In the genomic region with DNA sequence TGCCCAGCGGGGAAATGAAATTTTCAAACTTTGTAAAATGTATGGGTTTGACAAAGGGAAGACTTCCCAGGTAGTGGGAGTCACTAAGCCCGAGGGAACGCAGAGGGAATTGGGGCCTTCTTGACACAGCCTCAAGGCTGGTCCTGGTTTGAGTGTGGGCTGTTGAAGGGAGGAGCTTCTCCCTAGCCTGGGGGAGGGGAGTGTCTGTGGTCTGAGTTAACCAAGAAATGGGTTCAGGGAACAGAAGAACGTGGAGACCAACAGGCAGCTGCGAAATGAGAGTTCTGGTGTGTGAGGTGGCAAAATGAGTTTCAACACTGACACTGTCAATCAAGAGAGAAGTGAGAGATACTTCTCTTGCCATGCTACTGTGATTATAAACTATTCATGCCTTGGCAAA, we compare ENCODE assay signal across 13 cellular contexts. TPM values are rescaled to one million over a fixed set of nuclear protein-coding genes. Genes with fewer than 3 reads are reported as not detected.
"Had no signal": no experiment of that assay in that cellular context is flagged by ENCODE, and none has a peak within 500 bp of the region (broad histone marks: within the 10 kb centered on the region; RNA-seq: fewer than 3 reads in every experiment).

No MANE protein-coding gene starts in this region.

- H3K4me3 ChIP-seq: heart left ventricle, mucosa of descending colon, smooth muscle cell, suprapubic skin, thyroid gland had no signal

- H3K4me2 ChIP-seq: smooth muscle cell had no signal

- H3K4me1 Mint-ChIP-seq: naive thymus-derived CD8-positive, alpha-beta T cell had no signal

- H3K36me3 Mint-ChIP-seq: naive thymus-derived CD8-positive, alpha-beta T cell; type B pancreatic cell had no signal

- H3K27me3 Mint-ChIP-seq: type B pancreatic cell had no signal

- H3K27me3 ChIP-seq: heart left ventricle, suprapubic skin, thyroid gland had no signal

- H3K9me3 ChIP-seq: mucosa of descending colon, suprapubic skin, thyroid gland had no signal

- H3K27ac ChIP-seq: heart left ventricle, suprapubic skin, thyroid gland had no signal

- H3K4me3 Mint-ChIP-seq: naive thymus-derived CD8-positive, alpha-beta T cell; type B pancreatic cell had no signal

- DNase-seq: cortex of kidney; effector memory CD4-positive, alpha-beta T cell; heart left ventricle; hippocampal formation; mucosa of descending colon; naive thymus-derived CD8-positive, alpha-beta T cell; stimulated activated CD4-positive, alpha-beta T cell treated with anti-CD3 and anti-CD28 coated beads, Interleukin-2, amount 100 ng/mL, for 48 hours; stimulated activated naive CD8-positive, alpha-beta T cell treated with anti-CD3 and anti-CD28 coated beads, Interleukin-15, Interleukin-2, amounts not matched to agents 100 U/mL and 50 U/mL, for 24 hours; thyroid gland had no signal

- H3K27ac Mint-ChIP-seq: type B pancreatic cell had no signal

- ATAC-seq: esophagus mucosa; heart left ventricle; mucosa of descending colon; naive thymus-derived CD8-positive, alpha-beta T cell; stimulated activated naive CD8-positive, alpha-beta T cell treated with anti-CD3 and anti-CD28 coated beads, Interleukin-15, Interleukin-2, amounts not matched to agents 100 U/mL and 50 U/mL, for 24 hours had no signal

- H3K36me3 ChIP-seq: heart left ventricle, suprapubic skin, thyroid gland had no signal

- H3K4me1 ChIP-seq: heart left ventricle, suprapubic skin, thyroid gland had no signal

RNA-seq across cellular contexts. Expression of gene BAMBI, which starts 32.7 kb away (rescaled TPM):
- polyA plus RNA-seq: naive thymus-derived CD8-positive, alpha-beta T cell had no signal
